ENCODE assay signal across 1 cellular context in the genomic region with DNA sequence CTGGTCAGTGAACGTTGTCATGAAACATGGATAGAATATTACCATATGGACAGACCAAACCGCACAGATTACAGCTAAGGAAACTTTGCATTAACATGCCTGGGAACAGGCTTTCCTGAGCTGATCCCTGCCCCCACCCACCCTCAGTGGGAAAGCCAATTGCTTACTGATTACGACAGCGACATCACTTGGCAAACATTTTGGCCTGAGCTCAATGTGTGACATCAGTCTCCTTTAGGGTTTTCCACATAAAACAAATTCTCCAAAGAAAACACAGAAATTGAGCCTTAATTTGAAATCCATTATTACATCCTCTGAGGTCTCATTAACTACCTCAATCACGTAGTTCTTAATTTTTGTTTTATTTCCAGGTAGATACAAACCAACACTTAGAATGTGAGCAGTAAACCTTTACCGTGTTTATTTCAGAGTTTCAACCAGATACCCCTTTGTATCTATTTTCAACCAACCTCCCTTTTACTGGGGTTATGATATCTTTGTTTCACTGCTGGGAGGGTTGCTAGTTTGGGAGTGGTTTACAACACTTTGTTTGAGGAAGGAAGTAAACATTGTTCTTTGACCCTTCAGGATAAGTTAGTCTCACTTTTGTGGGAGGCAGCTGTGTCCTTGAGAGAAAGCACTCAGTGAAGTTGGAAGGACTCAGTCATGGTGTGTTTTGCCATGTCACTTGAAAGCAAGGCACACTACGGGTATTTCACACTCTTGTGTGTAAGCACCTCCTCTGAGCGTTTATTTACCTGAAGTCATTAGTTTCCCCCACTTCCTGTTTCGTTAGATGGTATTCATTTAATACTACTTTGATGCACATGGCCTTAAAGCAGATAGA.
TF ChIP-seq lines count a peak whose summit lies in the region.

No MANE protein-coding gene starts in this region.

TF ChIP-seq in HepG2, 621 proteins besides CTCF, POLR2A, EP300 and RAD21 (continued from another document and continues in another):
- no peak for TF ChIP-seq ZNF30 (CRISPR knock-in tag; IDR thresholded peaks at IDR 0.05)
- peak; percentile 30; the same call in 1 of the 2 replicates for TF ChIP-seq SETDB1 (CRISPR knock-in tag; IDR thresholded peaks at IDR 0.05; ENCODE audit: borderline replicate concordance)
- TF ChIP-seq EEA1 (CRISPR knock-in tag; IDR thresholded peaks at IDR 0.05; ENCODE audit: borderline replicate concordance), result no peak
- TF ChIP-seq, protein P1, sequence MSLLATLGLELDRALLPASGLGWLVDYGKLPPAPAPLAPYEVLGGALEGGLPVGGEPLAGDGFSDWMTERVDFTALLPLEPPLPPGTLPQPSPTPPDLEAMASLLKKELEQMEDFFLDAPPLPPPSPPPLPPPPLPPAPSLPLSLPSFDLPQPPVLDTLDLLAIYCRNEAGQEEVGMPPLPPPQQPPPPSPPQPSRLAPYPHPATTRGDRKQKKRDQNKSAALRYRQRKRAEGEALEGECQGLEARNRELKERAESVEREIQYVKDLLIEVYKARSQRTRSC (CRISPR knock-in tag; IDR thresholded peaks at IDR 0.05; ENCODE audit: low read depth), result no peak
- TF ChIP-seq ZNF264 (CRISPR knock-in tag; IDR thresholded peaks at IDR 0.05), result peak; percentile 20; the same call in 1 of the 2 replicates
- TF ChIP-seq KAT7 (CRISPR knock-in tag; IDR thresholded peaks at IDR 0.05; ENCODE audit: borderline replicate concordance), result peak; percentile 5; the same call in 1 of the 2 replicates
- TF ChIP-seq ZNF224 (CRISPR knock-in tag; IDR thresholded peaks at IDR 0.05), result no peak
- no peak for TF ChIP-seq ZNF101 (CRISPR knock-in tag; IDR thresholded peaks at IDR 0.05; ENCODE audit: borderline replicate concordance, low read depth)
- TF ChIP-seq, protein P2, sequence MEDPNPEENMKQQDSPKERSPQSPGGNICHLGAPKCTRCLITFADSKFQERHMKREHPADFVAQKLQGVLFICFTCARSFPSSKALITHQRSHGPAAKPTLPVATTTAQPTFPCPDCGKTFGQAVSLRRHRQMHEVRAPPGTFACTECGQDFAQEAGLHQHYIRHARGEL (CRISPR knock-in tag; IDR thresholded peaks at IDR 0.05), result no peak
- TF ChIP-seq CBX2 (IDR thresholded peaks at IDR 0.05; ENCODE audit: low read depth, low read length), result no peak
- TF ChIP-seq CBX2 (CRISPR knock-in tag; IDR thresholded peaks at IDR 0.05; ENCODE audit: low read depth), result no peak
- TF ChIP-seq ZNF777 (CRISPR knock-in tag; IDR thresholded peaks at IDR 0.05), result no peak
- TF ChIP-seq ZNF644 (CRISPR knock-in tag; IDR thresholded peaks at IDR 0.05; ENCODE audit: low read depth), result peak; percentile 80
- no peak for TF ChIP-seq ZNF562 (CRISPR knock-in tag; IDR thresholded peaks at IDR 0.05; ENCODE audit: borderline replicate concordance)
- TF ChIP-seq CHCHD3 (CRISPR knock-in tag; IDR thresholded peaks at IDR 0.05), result no peak
- TF ChIP-seq SNRNP70 (IDR thresholded peaks at IDR 0.05; ENCODE audit: low read depth, low read length), result no peak
- peak; percentile 76; the same call in 1 of the 2 replicates for TF ChIP-seq ZSCAN29 (CRISPR knock-in tag; conservative IDR thresholded peaks at IDR 0.05)
- peak; percentile 56; the same call in 1 of the 2 replicates for TF ChIP-seq ZNF331 (CRISPR knock-in tag; IDR thresholded peaks at IDR 0.05)
- peak; percentile 82 for TF ChIP-seq ERF (CRISPR knock-in tag; IDR thresholded peaks at IDR 0.05)
- TF ChIP-seq, protein P3, sequence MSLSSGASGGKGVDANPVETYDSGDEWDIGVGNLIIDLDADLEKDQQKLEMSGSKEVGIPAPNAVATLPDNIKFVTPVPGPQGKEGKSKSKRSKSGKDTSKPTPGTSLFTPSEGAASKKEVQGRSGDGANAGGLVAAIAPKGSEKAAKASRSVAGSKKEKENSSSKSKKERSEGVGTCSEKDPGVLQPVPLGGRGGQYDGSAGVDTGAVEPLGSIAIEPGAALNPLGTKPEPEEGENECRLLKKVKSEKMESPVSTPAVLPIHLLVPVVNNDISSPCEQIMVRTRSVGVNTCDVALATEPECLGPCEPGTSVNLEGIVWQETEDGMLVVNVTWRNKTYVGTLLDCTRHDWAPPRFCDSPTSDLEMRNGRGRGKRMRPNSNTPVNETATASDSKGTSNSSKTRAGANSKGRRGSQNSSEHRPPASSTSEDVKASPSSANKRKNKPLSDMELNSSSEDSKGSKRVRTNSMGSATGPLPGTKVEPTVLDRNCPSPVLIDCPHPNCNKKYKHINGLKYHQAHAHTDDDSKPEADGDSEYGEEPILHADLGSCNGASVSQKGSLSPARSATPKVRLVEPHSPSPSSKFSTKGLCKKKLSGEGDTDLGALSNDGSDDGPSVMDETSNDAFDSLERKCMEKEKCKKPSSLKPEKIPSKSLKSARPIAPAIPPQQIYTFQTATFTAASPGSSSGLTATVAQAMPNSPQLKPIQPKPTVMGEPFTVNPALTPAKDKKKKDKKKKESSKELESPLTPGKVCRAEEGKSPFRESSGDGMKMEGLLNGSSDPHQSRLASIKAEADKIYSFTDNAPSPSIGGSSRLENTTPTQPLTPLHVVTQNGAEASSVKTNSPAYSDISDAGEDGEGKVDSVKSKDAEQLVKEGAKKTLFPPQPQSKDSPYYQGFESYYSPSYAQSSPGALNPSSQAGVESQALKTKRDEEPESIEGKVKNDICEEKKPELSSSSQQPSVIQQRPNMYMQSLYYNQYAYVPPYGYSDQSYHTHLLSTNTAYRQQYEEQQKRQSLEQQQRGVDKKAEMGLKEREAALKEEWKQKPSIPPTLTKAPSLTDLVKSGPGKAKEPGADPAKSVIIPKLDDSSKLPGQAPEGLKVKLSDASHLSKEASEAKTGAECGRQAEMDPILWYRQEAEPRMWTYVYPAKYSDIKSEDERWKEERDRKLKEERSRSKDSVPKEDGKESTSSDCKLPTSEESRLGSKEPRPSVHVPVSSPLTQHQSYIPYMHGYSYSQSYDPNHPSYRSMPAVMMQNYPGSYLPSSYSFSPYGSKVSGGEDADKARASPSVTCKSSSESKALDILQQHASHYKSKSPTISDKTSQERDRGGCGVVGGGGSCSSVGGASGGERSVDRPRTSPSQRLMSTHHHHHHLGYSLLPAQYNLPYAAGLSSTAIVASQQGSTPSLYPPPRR (CRISPR knock-in tag; IDR thresholded peaks at IDR 0.05; ENCODE audit: borderline replicate concordance), result peak; percentile 96
- TF ChIP-seq SNAI1 (CRISPR knock-in tag; IDR thresholded peaks at IDR 0.05; ENCODE audit: borderline replicate concordance), result no peak
- TF ChIP-seq MEIS2 (CRISPR knock-in tag; IDR thresholded peaks at IDR 0.05), result peak; percentile 60; the same call in 1 of the 2 replicates
- TF ChIP-seq, protein P4, sequence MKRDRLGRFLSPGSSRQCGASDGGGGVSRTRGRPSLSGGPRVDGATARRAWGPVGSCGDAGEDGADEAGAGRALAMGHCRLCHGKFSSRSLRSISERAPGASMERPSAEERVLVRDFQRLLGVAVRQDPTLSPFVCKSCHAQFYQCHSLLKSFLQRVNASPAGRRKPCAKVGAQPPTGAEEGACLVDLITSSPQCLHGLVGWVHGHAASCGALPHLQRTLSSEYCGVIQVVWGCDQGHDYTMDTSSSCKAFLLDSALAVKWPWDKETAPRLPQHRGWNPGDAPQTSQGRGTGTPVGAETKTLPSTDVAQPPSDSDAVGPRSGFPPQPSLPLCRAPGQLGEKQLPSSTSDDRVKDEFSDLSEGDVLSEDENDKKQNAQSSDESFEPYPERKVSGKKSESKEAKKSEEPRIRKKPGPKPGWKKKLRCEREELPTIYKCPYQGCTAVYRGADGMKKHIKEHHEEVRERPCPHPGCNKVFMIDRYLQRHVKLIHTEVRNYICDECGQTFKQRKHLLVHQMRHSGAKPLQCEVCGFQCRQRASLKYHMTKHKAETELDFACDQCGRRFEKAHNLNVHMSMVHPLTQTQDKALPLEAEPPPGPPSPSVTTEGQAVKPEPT (CRISPR knock-in tag; IDR thresholded peaks at IDR 0.05; ENCODE audit: low read depth), result 0 out of 2 replicates have a peak, but pooled peaks have one; percentile 52
- TF ChIP-seq ZSCAN30 (CRISPR knock-in tag; IDR thresholded peaks at IDR 0.05), result 0 out of 2 replicates have a peak, but pooled peaks have one; percentile 46
- 0 out of 2 replicates have a peak, but pooled peaks have one; percentile 24 for TF ChIP-seq ZNF124 (CRISPR knock-in tag; IDR thresholded peaks at IDR 0.05)
- TF ChIP-seq XBP1 (CRISPR knock-in tag; IDR thresholded peaks at IDR 0.05), result no peak
- TF ChIP-seq, protein P5, sequence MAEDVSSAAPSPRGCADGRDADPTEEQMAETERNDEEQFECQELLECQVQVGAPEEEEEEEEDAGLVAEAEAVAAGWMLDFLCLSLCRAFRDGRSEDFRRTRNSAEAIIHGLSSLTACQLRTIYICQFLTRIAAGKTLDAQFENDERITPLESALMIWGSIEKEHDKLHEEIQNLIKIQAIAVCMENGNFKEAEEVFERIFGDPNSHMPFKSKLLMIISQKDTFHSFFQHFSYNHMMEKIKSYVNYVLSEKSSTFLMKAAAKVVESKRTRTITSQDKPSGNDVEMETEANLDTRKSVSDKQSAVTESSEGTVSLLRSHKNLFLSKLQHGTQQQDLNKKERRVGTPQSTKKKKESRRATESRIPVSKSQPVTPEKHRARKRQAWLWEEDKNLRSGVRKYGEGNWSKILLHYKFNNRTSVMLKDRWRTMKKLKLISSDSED (CRISPR knock-in tag; IDR thresholded peaks at IDR 0.05), result no peak
- TF ChIP-seq, protein P6, sequence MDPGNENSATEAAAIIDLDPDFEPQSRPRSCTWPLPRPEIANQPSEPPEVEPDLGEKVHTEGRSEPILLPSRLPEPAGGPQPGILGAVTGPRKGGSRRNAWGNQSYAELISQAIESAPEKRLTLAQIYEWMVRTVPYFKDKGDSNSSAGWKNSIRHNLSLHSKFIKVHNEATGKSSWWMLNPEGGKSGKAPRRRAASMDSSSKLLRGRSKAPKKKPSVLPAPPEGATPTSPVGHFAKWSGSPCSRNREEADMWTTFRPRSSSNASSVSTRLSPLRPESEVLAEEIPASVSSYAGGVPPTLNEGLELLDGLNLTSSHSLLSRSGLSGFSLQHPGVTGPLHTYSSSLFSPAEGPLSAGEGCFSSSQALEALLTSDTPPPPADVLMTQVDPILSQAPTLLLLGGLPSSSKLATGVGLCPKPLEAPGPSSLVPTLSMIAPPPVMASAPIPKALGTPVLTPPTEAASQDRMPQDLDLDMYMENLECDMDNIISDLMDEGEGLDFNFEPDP (CRISPR knock-in tag; conservative IDR thresholded peaks at IDR 0.05), result no peak
- no peak for TF ChIP-seq ZNF839 (CRISPR knock-in tag; IDR thresholded peaks at IDR 0.05; ENCODE audit: borderline replicate concordance)
- peak; percentile 59; the same call in 1 of the 2 replicates for TF ChIP-seq ZNF788 (CRISPR knock-in tag; IDR thresholded peaks at IDR 0.05; ENCODE audit: borderline replicate concordance)
- TF ChIP-seq NR2F1 (CRISPR knock-in tag; IDR thresholded peaks at IDR 0.05), result peak in 1 of 2 experiments; percentile 47; a peak in 1 of 4 replicates
- TF ChIP-seq, protein P7, sequence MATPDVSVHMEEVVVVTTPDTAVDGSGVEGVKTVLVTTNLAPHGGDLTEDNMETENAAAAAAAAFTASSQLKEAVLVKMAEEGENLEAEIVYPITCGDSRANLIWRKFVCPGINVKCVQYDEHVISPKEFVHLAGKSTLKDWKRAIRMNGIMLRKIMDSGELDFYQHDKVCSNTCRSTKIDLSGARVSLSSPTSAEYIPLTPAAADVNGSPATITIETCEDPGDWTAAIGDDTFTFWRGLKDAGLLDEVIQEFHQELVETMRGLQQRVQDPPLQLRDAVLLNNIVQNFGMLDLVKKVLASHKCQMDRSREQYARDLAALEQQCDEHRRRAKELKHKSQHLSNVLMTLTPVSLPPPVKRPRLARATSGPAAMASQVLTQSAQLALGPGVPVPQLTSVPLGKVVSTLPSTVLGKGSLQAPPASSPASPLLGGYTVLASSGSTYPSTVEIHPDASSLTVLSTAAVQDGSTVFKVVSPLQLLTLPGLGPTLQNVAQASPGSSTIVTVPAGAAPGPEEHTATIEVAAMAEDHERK (CRISPR knock-in tag; IDR thresholded peaks at IDR 0.05; ENCODE audit: low read depth), result no peak
- TF ChIP-seq ZKSCAN8 (CRISPR knock-in tag; IDR thresholded peaks at IDR 0.05; ENCODE audit: borderline replicate concordance), result no peak; the same call in 1 of the 2 replicates
- TF ChIP-seq, protein P8, sequence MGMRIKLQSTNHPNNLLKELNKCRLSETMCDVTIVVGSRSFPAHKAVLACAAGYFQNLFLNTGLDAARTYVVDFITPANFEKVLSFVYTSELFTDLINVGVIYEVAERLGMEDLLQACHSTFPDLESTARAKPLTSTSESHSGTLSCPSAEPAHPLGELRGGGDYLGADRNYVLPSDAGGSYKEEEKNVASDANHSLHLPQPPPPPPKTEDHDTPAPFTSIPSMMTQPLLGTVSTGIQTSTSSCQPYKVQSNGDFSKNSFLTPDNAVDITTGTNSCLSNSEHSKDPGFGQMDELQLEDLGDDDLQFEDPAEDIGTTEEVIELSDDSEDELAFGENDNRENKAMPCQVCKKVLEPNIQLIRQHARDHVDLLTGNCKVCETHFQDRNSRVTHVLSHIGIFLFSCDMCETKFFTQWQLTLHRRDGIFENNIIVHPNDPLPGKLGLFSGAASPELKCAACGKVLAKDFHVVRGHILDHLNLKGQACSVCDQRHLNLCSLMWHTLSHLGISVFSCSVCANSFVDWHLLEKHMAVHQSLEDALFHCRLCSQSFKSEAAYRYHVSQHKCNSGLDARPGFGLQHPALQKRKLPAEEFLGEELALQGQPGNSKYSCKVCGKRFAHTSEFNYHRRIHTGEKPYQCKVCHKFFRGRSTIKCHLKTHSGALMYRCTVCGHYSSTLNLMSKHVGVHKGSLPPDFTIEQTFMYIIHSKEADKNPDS (CRISPR knock-in tag; IDR thresholded peaks at IDR 0.05), result peak; percentile 94; the same call in 1 of the 2 replicates
- TF ChIP-seq DR1 (CRISPR knock-in tag; IDR thresholded peaks at IDR 0.05), result no peak
- TF ChIP-seq, protein P9, sequence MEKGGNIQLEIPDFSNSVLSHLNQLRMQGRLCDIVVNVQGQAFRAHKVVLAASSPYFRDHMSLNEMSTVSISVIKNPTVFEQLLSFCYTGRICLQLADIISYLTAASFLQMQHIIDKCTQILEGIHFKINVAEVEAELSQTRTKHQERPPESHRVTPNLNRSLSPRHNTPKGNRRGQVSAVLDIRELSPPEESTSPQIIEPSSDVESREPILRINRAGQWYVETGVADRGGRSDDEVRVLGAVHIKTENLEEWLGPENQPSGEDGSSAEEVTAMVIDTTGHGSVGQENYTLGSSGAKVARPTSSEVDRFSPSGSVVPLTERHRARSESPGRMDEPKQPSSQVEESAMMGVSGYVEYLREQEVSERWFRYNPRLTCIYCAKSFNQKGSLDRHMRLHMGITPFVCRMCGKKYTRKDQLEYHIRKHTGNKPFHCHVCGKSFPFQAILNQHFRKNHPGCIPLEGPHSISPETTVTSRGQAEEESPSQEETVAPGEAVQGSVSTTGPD (CRISPR knock-in tag; IDR thresholded peaks at IDR 0.05), result no peak
